ENCODE assay signal across 21 cellular contexts in the genomic region with DNA sequence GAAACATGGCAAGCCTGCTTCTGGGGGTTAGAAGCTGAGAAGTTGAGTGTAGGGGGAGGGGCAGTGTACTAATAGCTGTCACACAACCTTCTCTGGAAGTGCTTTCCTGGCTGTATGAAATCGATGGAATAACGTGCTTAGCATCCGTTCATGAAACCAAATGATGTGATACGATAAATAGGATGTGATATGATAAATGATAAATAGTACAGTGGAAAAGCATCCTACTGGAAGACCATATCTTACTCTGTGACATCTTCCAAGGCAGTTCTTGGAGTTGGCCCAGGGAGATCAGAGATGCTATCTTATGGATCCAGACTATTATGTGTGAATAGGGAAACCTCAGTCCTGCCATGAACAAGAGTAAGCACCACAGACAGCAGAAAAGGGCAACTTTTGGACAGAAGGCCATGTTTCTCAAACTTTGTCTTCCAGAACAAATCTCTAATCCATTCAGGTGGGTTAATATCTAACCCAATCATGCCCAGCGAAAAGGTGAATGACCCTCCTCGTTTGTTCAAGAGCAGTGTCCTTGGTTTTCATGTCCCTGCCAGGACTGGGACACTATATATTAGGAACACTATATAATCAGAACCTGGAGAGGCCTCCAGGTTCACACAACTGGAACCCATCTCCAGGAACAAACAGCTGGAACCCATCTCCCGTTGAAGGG. TPM values are rescaled to one million over a fixed set of nuclear protein-coding genes. Genes with fewer than 3 reads are reported as not detected.
DNase-seq lines count a peak whose midpoint lies in the region; ATAC-seq and TF ChIP-seq lines count a peak whose summit lies in the region.
"Had no signal": no experiment of that assay in that cellular context is flagged by ENCODE, and none has a peak within 500 bp of the region (broad histone marks: within the 10 kb centered on the region; RNA-seq: fewer than 3 reads in every experiment).

A gene (plus strand): TSS at position 598 of the 673 bp plus-strand sequence. CDS start 4,801 bp downstream, outside the sequence.

- no peak for TF ChIP-seq POLR2A in gastroesophageal sphincter (IDR thresholded peaks at IDR 0.05)
- TF ChIP-seq POLR2A in suprapubic skin (IDR thresholded peaks at IDR 0.05) = no peak

- H3K9me3 ChIP-seq in Caco-2 = no peaks in the 10 kb centered on the region
- H3K9me3 ChIP-seq in gastroesophageal sphincter = no peaks in the 10 kb centered on the region
- H3K9me3 ChIP-seq in suprapubic skin = no peaks in the 10 kb centered on the region
- no peaks in the 10 kb centered on the region for H3K9me3 ChIP-seq in PC-3 (ENCODE audit: low read length)
- H3K9me3 ChIP-seq: psoas muscle had no signal

- BruUV-seq in Caco-2 (replicated peaks; lab: Mats Ljungman, UMichigan) (no TSS peak), PC-3 (replicated peaks; lab: Mats Ljungman, UMichigan) (no TSS peak)

- 68 to 77% methylated on average over 4 to 7 of the region's 7 CpGs for WGBS in gastroesophageal sphincter (ENCODE audit: low coverage in 1 of 2), 2 donors
- 77% methylated on average over 7 of the region's 7 CpGs for WGBS in suprapubic skin

- no peak for DNase-seq in Caco-2
- peak; percentile 40 for DNase-seq in mucosa of gallbladder (ENCODE audit: low spot score)
- no peak for DNase-seq in suprapubic skin (ENCODE audit: low spot score in 2 of 2)
- DNase-seq in PC-3 = no peak
- no peak for DNase-seq in AG20443 (ENCODE audit: low spot score)
- DNase-seq in RWPE1 (ENCODE audit: low spot score) = no peak
- DNase-seq: brain microvascular endothelial cell, foreskin fibroblast, MV-4-11, naive B cell, NCI-H2029 treated with DMSO at 0.1 percent for 48 hours, NCI-H526, psoas muscle, SIG-M5 had no signal

- no peaks in the 10 kb centered on the region for H4K20me1 ChIP-seq in PC-3 (ENCODE audit: low read length)

- no peaks in the 10 kb centered on the region for H3F3A ChIP-seq in PC-3 (ENCODE audit: low read length, unreplicated experiment)

- no peaks in the 10 kb centered on the region for H3K79me2 ChIP-seq in PC-3 (ENCODE audit: low read length)

- no peak within 1 kb of the TSS for H2AFZ ChIP-seq in PC-3 (ENCODE audit: low read length)

- intact Hi-C loops in Caco-2 (cut with micrococcal nuclease; ENCODE audit: unreplicated experiment) = no loop called here
- intact Hi-C loops in PC-3 (cut with micrococcal nuclease) = no loop called here

- H3K27me3 Mint-ChIP-seq in Caco-2 (ENCODE audit: insufficient read depth, unreplicated experiment) = no peaks in the 10 kb centered on the region
- H3K27me3 Mint-ChIP-seq: dendritic cell treated with granulocyte-macrophage colony-stimulating factor and Interleukin-4, amounts not matched to agents 40 ng/mL and 50 ng/mL, for 4 days had no signal

- peaks cover 23% of the 10 kb centered on the region for H3K4me1 Mint-ChIP-seq in Caco-2 (ENCODE audit: low read depth, unreplicated experiment)

- H3K4me3 ChIP-seq in Caco-2 (ENCODE audit: low read depth, low read length) (peak within 1 kb of the TSS; percentile 9; the same call in 1 of the 2 replicates), gastroesophageal sphincter (no peak within 1 kb of the TSS), suprapubic skin (no peak within 1 kb of the TSS), PC-3 (ENCODE audit: low read length) (no peak within 1 kb of the TSS)
- H3K4me3 ChIP-seq: psoas muscle had no signal

- H3K27me3 ChIP-seq in Caco-2 (replicated peaks; ENCODE audit: control insufficient read depth, insufficient read depth, low read length) = no peaks in the 10 kb centered on the region
- no peaks in the 10 kb centered on the region for H3K27me3 ChIP-seq in gastroesophageal sphincter
- no peaks in the 10 kb centered on the region for H3K27me3 ChIP-seq in suprapubic skin
- no peaks in the 10 kb centered on the region for H3K27me3 ChIP-seq in PC-3 (ENCODE audit: low read length)
- H3K27me3 ChIP-seq: brain microvascular endothelial cell had no signal

- CTCF ChIA-PET in Caco-2 (lab: Charles Lee) (interaction anchor here (1.1 kb wide), 1 partner anchor 227 kb away, joined by 3 read pairs; no protein-coding TSS in a partner anchor), PC-3 (lab: Charles Lee) (no interaction called here), RWPE1 (lab: Yijun Ruan, JAX) (interaction anchor here (0.5 kb wide), 1 partner anchor 10 kb away, joined by 4 read pairs; no protein-coding TSS in a partner anchor)

- no peak within 1 kb of the TSS for H3K27ac ChIP-seq in gastroesophageal sphincter
- no peak within 1 kb of the TSS for H3K27ac ChIP-seq in suprapubic skin
- no peak within 1 kb of the TSS for H3K27ac ChIP-seq in PC-3 (ENCODE audit: low read length)
- no peak within 1 kb of the TSS for H3K27ac ChIP-seq in RWPE1
- H3K27ac ChIP-seq: brain microvascular endothelial cell, HL-60, psoas muscle had no signal

- no peak for ATAC-seq in gastroesophageal sphincter
- ATAC-seq in PC-3 = no peak
- ATAC-seq in GM18498 (IDR thresholded peaks at IDR 0.05; ENCODE audit: unreplicated experiment) = no peak
- ATAC-seq: activated naive CD4-positive, alpha-beta T cell treated with anti-CD3 and anti-CD28 coated beads, Interleukin-2, amount 50 U/mL, for 72 hours; psoas muscle; stimulated activated effector memory CD8-positive, alpha-beta T cell treated with anti-CD3 and anti-CD28 coated beads, Interleukin-12 subunit alpha, Interleukin-12 subunit beta, amount 100 ng/mL, for 72 hours had no signal

- no peak for TF ChIP-seq CTCF in Caco-2 (IDR thresholded peaks at IDR 0.05; ENCODE audit: insufficient read depth in 1 of 2, low read depth in 1 of 2, low read length in 1 of 2, severe bottlenecking in 1 of 2, unreplicated experiment in 1 of 2)
- no peak for TF ChIP-seq CTCF in gastroesophageal sphincter (IDR thresholded peaks at IDR 0.05)
- TF ChIP-seq CTCF in suprapubic skin (IDR thresholded peaks at IDR 0.05) = no peak
- no peak for TF ChIP-seq CTCF in PC-3 (conservative IDR thresholded peaks at IDR 0.05; ENCODE audit: low read depth, low read length)
- no peak for TF ChIP-seq CTCF in RWPE1 (conservative IDR thresholded peaks at IDR 0.05; ENCODE audit: low read depth)

- H3K4me2 ChIP-seq in PC-3 (ENCODE audit: low read length) = no peak within 1 kb of the TSS

- H3K36me3 Mint-ChIP-seq in Caco-2 (ENCODE audit: insufficient read depth, unreplicated experiment) = peaks cover 6% of the 10 kb centered on the region
- H3K36me3 Mint-ChIP-seq: activated naive CD4-positive, alpha-beta T cell treated with anti-CD3 and anti-CD28 coated beads, Interleukin-2, amount 50 U/mL, for 72 hours; naive B cell; stimulated activated effector memory CD8-positive, alpha-beta T cell treated with anti-CD3 and anti-CD28 coated beads, Interleukin-12 subunit alpha, Interleukin-12 subunit beta, amount 100 ng/mL, for 72 hours had no signal

- no peaks in the 10 kb centered on the region for H3K9me3 Mint-ChIP-seq in Caco-2 (ENCODE audit: unreplicated experiment)
- H3K9me3 Mint-ChIP-seq: activated naive CD4-positive, alpha-beta T cell treated with anti-CD3 and anti-CD28 coated beads, Interleukin-2, amount 50 U/mL, for 72 hours; dendritic cell treated with granulocyte-macrophage colony-stimulating factor and Interleukin-4, amounts not matched to agents 40 ng/mL and 50 ng/mL, for 4 days; naive B cell; stimulated activated effector memory CD8-positive, alpha-beta T cell treated with anti-CD3 and anti-CD28 coated beads, Interleukin-12 subunit alpha, Interleukin-12 subunit beta, amount 100 ng/mL, for 72 hours; T-helper 1 cell treated with Interleukin-12 subunit alpha and Interleukin-12 subunit beta and Interleukin-4 antibody, amounts not matched to agents 30 μg/mL and 1 μg/mL, for 36 hours had no signal

- H3K4me1 ChIP-seq in Caco-2 (peaks cover 35% of the 10 kb centered on the region), gastroesophageal sphincter (peaks cover 0 to 58% (median 11%) of the 10 kb centered on the region in 3 donors), suprapubic skin (peaks cover 42% of the 10 kb centered on the region), PC-3 (ENCODE audit: insufficient read depth, low read length) (peaks cover 5% of the 10 kb centered on the region)

- H3K9me2 ChIP-seq in PC-3 (replicated peaks; ENCODE audit: low read length) = no peaks in the 10 kb centered on the region

- TF ChIP-seq EP300 in gastroesophageal sphincter (IDR thresholded peaks at IDR 0.05) = no peak
- no peak for TF ChIP-seq EP300 in suprapubic skin (IDR thresholded peaks at IDR 0.05)

- peak within 1 kb of the TSS; percentile 37 for H3K27ac Mint-ChIP-seq in Caco-2 (ENCODE audit: unreplicated experiment)
- H3K27ac Mint-ChIP-seq: activated naive CD4-positive, alpha-beta T cell treated with anti-CD3 and anti-CD28 coated beads, Interleukin-2, amount 50 U/mL, for 72 hours; dendritic cell treated with granulocyte-macrophage colony-stimulating factor and Interleukin-4, amounts not matched to agents 40 ng/mL and 50 ng/mL, for 4 days; naive B cell; stimulated activated effector memory CD8-positive, alpha-beta T cell treated with anti-CD3 and anti-CD28 coated beads, Interleukin-12 subunit alpha, Interleukin-12 subunit beta, amount 100 ng/mL, for 72 hours; T-helper 1 cell treated with Interleukin-12 subunit alpha and Interleukin-12 subunit beta and Interleukin-4 antibody, amounts not matched to agents 30 μg/mL and 1 μg/mL, for 36 hours had no signal

- POLR2A ChIA-PET in Caco-2 (lab: Charles Lee) = interaction anchor here (1.2 kb wide), 1 partner anchor 75 kb away, joined by 4 read pairs; no protein-coding TSS in a partner anchor
- POLR2A ChIA-PET in PC-3 (lab: Charles Lee; ENCODE audit: unreplicated experiment) = no interaction called here
- POLR2A ChIA-PET in RWPE1 (lab: Yijun Ruan, JAX; ENCODE audit: low non-redundant PET) = no interaction called here

- no peak within 1 kb of the TSS for H3K9ac ChIP-seq in PC-3 (ENCODE audit: low read length)

- H3K4me3 Mint-ChIP-seq in Caco-2 (ENCODE audit: unreplicated experiment) = no peak within 1 kb of the TSS
- H3K4me3 Mint-ChIP-seq: dendritic cell treated with granulocyte-macrophage colony-stimulating factor and Interleukin-4, amounts not matched to agents 40 ng/mL and 50 ng/mL, for 4 days; stimulated activated effector memory CD8-positive, alpha-beta T cell treated with anti-CD3 and anti-CD28 coated beads, Interleukin-12 subunit alpha, Interleukin-12 subunit beta, amount 100 ng/mL, for 72 hours; T-helper 1 cell treated with Interleukin-12 subunit alpha and Interleukin-12 subunit beta and Interleukin-4 antibody, amounts not matched to agents 30 μg/mL and 1 μg/mL, for 36 hours had no signal

- no peaks in the 10 kb centered on the region; the same call in 1 of the 2 replicates for H3K36me3 ChIP-seq in Caco-2 (ENCODE audit: control insufficient read depth, insufficient read depth, low read length)
- H3K36me3 ChIP-seq in gastroesophageal sphincter = no peaks in the 10 kb centered on the region
- no peaks in the 10 kb centered on the region for H3K36me3 ChIP-seq in suprapubic skin
- no peaks in the 10 kb centered on the region for H3K36me3 ChIP-seq in PC-3 (ENCODE audit: low read depth, low read length)
- H3K36me3 ChIP-seq: brain microvascular endothelial cell had no signal

RNA-seq across cellular contexts. Expression of the gene that starts here (rescaled TPM):
- total RNA-seq in Caco-2 (2022) (23.6 and 24.7 TPM in 2 replicates), gastroesophageal sphincter (10 to 100 TPM; 16.8 to 32.0 (median 25.2) TPM), mucosa of gallbladder (110 TPM), suprapubic skin (10 to 100 TPM; 19.3 to 46.9 (median 27.1) TPM), PC-3 (2014; rRNA removed) (4.8 and 6.6 TPM in 2 replicates)
